18 cellular contexts compared by ENCODE assay signal in the genomic region with DNA sequence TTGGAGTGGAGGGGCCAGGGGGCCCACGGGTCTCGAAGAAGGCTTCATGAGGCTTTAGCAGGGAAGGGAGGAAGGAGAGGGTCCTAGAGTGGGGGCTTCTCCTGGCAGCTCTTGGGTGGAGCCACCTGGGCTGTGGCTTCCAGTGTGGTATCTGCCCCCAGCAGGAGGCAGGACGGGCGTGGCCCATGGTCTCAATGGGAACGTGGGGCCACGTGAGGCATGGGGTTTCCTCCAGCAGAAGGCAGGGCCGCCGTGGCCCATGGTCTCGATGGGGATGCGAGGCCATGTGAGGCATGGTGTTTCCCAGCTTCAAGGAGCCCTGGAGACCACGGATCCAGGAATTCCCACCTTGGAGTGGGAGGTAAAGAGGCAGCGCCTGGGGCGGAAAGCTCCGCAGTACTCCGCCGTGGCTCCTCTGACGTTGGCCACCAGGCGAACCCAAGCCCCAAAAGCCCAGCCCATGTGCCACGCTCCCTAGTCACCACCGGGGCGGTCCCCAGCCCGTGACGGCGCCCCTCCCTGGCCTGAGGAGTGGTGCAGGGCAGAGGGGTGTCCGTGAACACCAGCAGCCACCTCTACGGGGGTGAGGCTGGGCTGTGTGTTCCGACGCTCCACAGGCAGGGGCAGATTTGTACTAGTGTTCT.
"Had no signal": no experiment of that assay in that cellular context is flagged by ENCODE, and none has a peak within 500 bp of the region (broad histone marks: within the 10 kb centered on the region; RNA-seq: fewer than 3 reads in every experiment).

No MANE protein-coding gene starts in this region.

- DNase-seq: activated CD4-positive, alpha-beta memory T cell treated with anti-CD3 and anti-CD28 coated beads for 36 hours; activated CD4-positive, alpha-beta T cell treated with anti-CD3 and anti-CD28 coated beads for 1 hour; activated gamma-delta T cell; activated naive CD8-positive, alpha-beta T cell treated with anti-CD3 and anti-CD28 coated beads, Interleukin-2, amount 10 ng/mL, durations not matched to agents 7 days and 5 days; activated T-cell treated with anti-CD3 and anti-CD28 coated beads, Interleukin-2, amount 50 U/mL, for 48 hours; anterior cingulate cortex; cerebellar nuclear complex; dermis blood vessel endothelial cell; glutamatergic neuron; naive thymus-derived CD8-positive, alpha-beta T cell; occipital lobe; stimulated activated CD4-positive, alpha-beta T cell treated with anti-CD3 and anti-CD28 coated beads, Interleukin-4, amount 100 ng/mL, for 1 hour; stimulated activated CD8-positive, alpha-beta memory T cell treated with anti-CD3 and anti-CD28 coated beads, Interleukin-4, amount 100 ng/mL, for 48 hours; stimulated activated naive CD8-positive, alpha-beta T cell treated with anti-CD3 and anti-CD28 coated beads, Interleukin-15, Interleukin-2, amounts not matched to agents 100 U/mL and 50 U/mL, for 24 hours had no signal

- ATAC-seq: naive thymus-derived CD8-positive, alpha-beta T cell; stimulated activated naive CD8-positive, alpha-beta T cell treated with anti-CD3 and anti-CD28 coated beads, Interleukin-15, Interleukin-2, amounts not matched to agents 100 U/mL and 50 U/mL, for 24 hours had no signal

- H3K9me3 ChIP-seq: esophagus muscularis mucosa, prostate gland, suprapubic skin, upper lobe of left lung had no signal

- H3K4me3 ChIP-seq: esophagus muscularis mucosa, prostate gland, suprapubic skin, upper lobe of left lung had no signal

- H3K36me3 ChIP-seq: esophagus muscularis mucosa, prostate gland, suprapubic skin, upper lobe of left lung had no signal

- H3K4me1 ChIP-seq: prostate gland, upper lobe of left lung had no signal

- H3K27ac ChIP-seq: esophagus muscularis mucosa, prostate gland, suprapubic skin, upper lobe of left lung had no signal
